20 cellular contexts compared by ENCODE assay signal in the genomic region with DNA sequence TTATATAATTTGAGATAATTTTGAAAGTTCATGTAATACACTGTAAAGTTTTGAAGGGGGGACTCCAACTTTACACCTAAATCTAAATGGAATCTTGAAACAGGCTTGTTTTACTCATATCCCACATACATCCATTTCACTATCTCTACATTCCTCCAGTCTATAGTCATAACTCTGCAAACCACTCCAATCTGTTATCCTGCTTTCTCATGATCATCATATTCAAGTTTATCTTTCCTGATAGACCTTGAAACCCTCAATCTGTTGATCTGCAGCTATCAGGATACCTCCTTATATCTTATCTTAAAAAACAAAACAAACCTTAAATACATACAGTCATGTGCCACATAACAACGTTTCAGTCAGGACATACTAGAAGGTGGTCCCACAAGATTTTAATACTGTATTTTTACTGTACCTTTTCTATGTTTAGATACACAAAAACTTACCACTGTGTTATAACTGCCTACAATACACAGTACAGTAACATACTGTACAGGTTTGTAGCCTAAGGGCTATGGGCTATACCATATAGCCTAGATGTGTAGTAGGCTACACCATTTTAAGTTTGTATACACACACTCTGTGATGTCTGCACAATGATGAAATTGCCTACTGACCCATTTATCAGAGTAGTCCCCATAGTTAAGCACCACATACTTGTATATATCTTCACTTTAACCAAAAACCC. TPM values are rescaled to one million over a fixed set of nuclear protein-coding genes. Genes with fewer than 3 reads are reported as not detected.
DNase-seq lines count a peak whose midpoint lies in the region; ATAC-seq, FAIRE-seq and TF ChIP-seq lines count a peak whose summit lies in the region.
"Had no signal": no experiment of that assay in that cellular context is flagged by ENCODE, and none has a peak within 500 bp of the region (broad histone marks: within the 10 kb centered on the region; RNA-seq: fewer than 3 reads in every experiment).

No MANE protein-coding gene starts in this region.

- no peak overlapping the region for H3K4me2 ChIP-seq in fibroblast of lung (ENCODE audit: extremely low read depth, insufficient read depth, low read length)
- no peak overlapping the region for H3K4me2 ChIP-seq in HepG2 (ENCODE audit: low read depth, low read length)

- H4K20me1 ChIP-seq in fibroblast of lung (ENCODE audit: control insufficient read depth, extremely low read depth, insufficient read depth, low read length) (no peaks in the 10 kb centered on the region), HepG2 (ENCODE audit: insufficient read depth, low read length) (peaks cover 38% of the 10 kb centered on the region)

- in situ Hi-C loops in HepG2 (cut with HindIII; ENCODE audit: extremely low pct_ligation_motif_present, low pct_unique_long_range_greater_than_20kb), result no loop called here

- H3K79me2 ChIP-seq in fibroblast of lung (ENCODE audit: control insufficient read depth, insufficient read depth, low read length) (peaks cover 70% of the 10 kb centered on the region), HepG2 (ENCODE audit: insufficient read depth, low read length) (peaks cover 43% of the 10 kb centered on the region)

- no peaks in the 10 kb centered on the region for H3K27me3 ChIP-seq in RWPE2 (ENCODE audit: insufficient read depth, poor library complexity, severe bottlenecking)
- no peaks in the 10 kb centered on the region for H3K27me3 ChIP-seq in fibroblast of lung (ENCODE audit: control insufficient read depth, insufficient read depth, low read length)
- H3K27me3 ChIP-seq in HepG2 (ENCODE audit: control insufficient read depth in 1 of 2, insufficient read depth in 2 of 2, low read length in 2 of 2), result no peaks in the 10 kb centered on the region
- H3K27me3 ChIP-seq in sigmoid colon, result no peaks in the 10 kb centered on the region
- no peaks in the 10 kb centered on the region for H3K27me3 ChIP-seq in gastroesophageal sphincter
- H3K27me3 ChIP-seq: cardiac muscle cell, pancreas had no signal

- DNase-seq in HCEC 1CT, result peak; percentile 41
- no peak for DNase-seq in RWPE2 (ENCODE audit: low spot score)
- peak; percentile 42 to 75 for DNase-seq in fibroblast of lung (ENCODE audit: low read depth in 2 of 2)
- DNase-seq in omental fat pad (ENCODE audit: low spot score), result no peak
- DNase-seq in activated effector memory CD4-positive, alpha-beta T cell treated with anti-CD3 and anti-CD28 coated beads, Interleukin-2, amount 50 U/mL, for 16 hours, result no peak
- no peak for DNase-seq in HepG2 (ENCODE audit: low spot score)
- DNase-seq in sigmoid colon, result no peak
- DNase-seq: activated CD4-positive, alpha-beta T cell treated with anti-CD3 and anti-CD28 coated beads, Interleukin-2, amount 10 ng/mL, durations not matched to agents 24 days and 14 days; C1 segment of cervical spinal cord; DMS79 treated with DMSO at 0.1 percent for 48 hours; kidney; NCI-H345; pancreas; SHP77 treated with DMSO at 0.1 percent for 48 hours; T-helper 9 cell had no signal

- no TSS peak for BruUV-seq in HepG2 (replicated peaks; lab: Mats Ljungman, UMichigan)

- intact Hi-C loops in HepG2 (cut with micrococcal nuclease; ENCODE audit: unreplicated experiment) (no loop called here), sigmoid colon (cut with DNase I) (no loop called here)

- CTCF ChIA-PET in HepG2 (lab: Yijun Ruan, JAX; ENCODE audit: low intra/inter-chr PET ratio, low total read pairs), result no interaction called here

- H3K9ac ChIP-seq in fibroblast of lung (ENCODE audit: insufficient read depth, low read length) (no peak overlapping the region), HepG2 (ENCODE audit: insufficient read depth, low read depth, low read length) (no peak overlapping the region)

- no peak for FAIRE-seq in HepG2 (lab: Jason Lieb, UNC)
- FAIRE-seq: H1, kidney had no signal

- H3K4me1 ChIP-seq in RWPE2 (ENCODE audit: insufficient read depth, poor library complexity, severe bottlenecking) (peaks cover 12% of the 10 kb centered on the region), fibroblast of lung (ENCODE audit: control insufficient read depth, extremely low read depth, insufficient read depth, low read length) (peaks cover 6% of the 10 kb centered on the region), HepG2 (ENCODE audit: insufficient read depth, low read length) (peaks cover 18% of the 10 kb centered on the region), sigmoid colon (peaks cover 0 to 30% (median 16%) of the 10 kb centered on the region in 4 donors), gastroesophageal sphincter (peaks cover 0 to 39% (median 4%) of the 10 kb centered on the region in 3 donors)

- TF ChIP-seq CTCF in RWPE2 (IDR thresholded peaks at IDR 0.05; ENCODE audit: poor library complexity, severe bottlenecking), result no peak
- no peak for TF ChIP-seq CTCF in fibroblast of lung (conservative IDR thresholded peaks at IDR 0.05 in 1 of 2, IDR thresholded peaks at IDR 0.05 in 1 of 2; ENCODE audit: low read depth in 1 of 2, low read length in 2 of 2)
- no peak for TF ChIP-seq CTCF in omental fat pad (IDR thresholded peaks at IDR 0.05)
- no peak for TF ChIP-seq CTCF in HepG2 (CRISPR knock-in tag; IDR thresholded peaks at IDR 0.05)
- TF ChIP-seq CTCF in sigmoid colon (IDR thresholded peaks at IDR 0.05), result no peak
- TF ChIP-seq CTCF in gastroesophageal sphincter (IDR thresholded peaks at IDR 0.05), result no peak

- H3K27ac ChIP-seq in RWPE2 (ENCODE audit: poor library complexity, severe bottlenecking) (peak overlapping the region; percentile 17), fibroblast of lung (ENCODE audit: insufficient read depth, low read length) (no peak overlapping the region), HepG2 (ENCODE audit: extremely low read length, insufficient read depth, low read length) (no peak overlapping the region), sigmoid colon (no peak overlapping the region), gastroesophageal sphincter (no peak overlapping the region)
- H3K27ac ChIP-seq: cardiac muscle cell, pancreas had no signal

- ATAC-seq in RWPE2 (ENCODE audit: low read depth) (peak; percentile 91), omental fat pad (ENCODE audit: low FRiP score) (peak; percentile 23), HepG2 (no peak), gastroesophageal sphincter (no peak)

- peaks cover 37% of the 10 kb centered on the region for H3K36me3 ChIP-seq in RWPE2 (ENCODE audit: low read depth)
- no peaks in the 10 kb centered on the region for H3K36me3 ChIP-seq in fibroblast of lung (ENCODE audit: control insufficient read depth, insufficient read depth, low read length)
- H3K36me3 ChIP-seq in HepG2 (replicated peaks in 1 of 2; ENCODE audit: control insufficient read depth in 1 of 2, insufficient read depth in 2 of 2, low read length in 2 of 2), result peaks cover 0 to 3% of the 10 kb centered on the region in 2 experiments; a peak in 1 of 5 replicates
- H3K36me3 ChIP-seq in sigmoid colon, result peaks cover 0 to 11% (median 0%) of the 10 kb centered on the region in 4 donors
- H3K36me3 ChIP-seq in gastroesophageal sphincter, result peaks cover 0 to 15% of the 10 kb centered on the region in 2 donors

- no peak for TF ChIP-seq POLR2A in HepG2 (IDR thresholded peaks at IDR 0.05; ENCODE audit: insufficient read depth in 1 of 2, low read depth in 2 of 2, low read length in 2 of 2)
- no peak for TF ChIP-seq POLR2A in sigmoid colon (IDR thresholded peaks at IDR 0.05)
- TF ChIP-seq POLR2A in gastroesophageal sphincter (IDR thresholded peaks at IDR 0.05), result no peak

- POLR2A ChIA-PET in HepG2 (lab: Yijun Ruan, JAX), result no interaction called here

- H3K9me3 ChIP-seq in RWPE2 (ENCODE audit: severe bottlenecking) (no peaks in the 10 kb centered on the region), fibroblast of lung (ENCODE audit: control insufficient read depth, insufficient read depth, low read depth, low read length) (no peaks in the 10 kb centered on the region), HepG2 (ENCODE audit: low read length) (no peaks in the 10 kb centered on the region), sigmoid colon (no peaks in the 10 kb centered on the region), gastroesophageal sphincter (no peaks in the 10 kb centered on the region)
- H3K9me3 ChIP-seq: pancreas had no signal

- H2AFZ ChIP-seq in fibroblast of lung (ENCODE audit: low read length), result no peak overlapping the region
- H2AFZ ChIP-seq in HepG2 (ENCODE audit: low read length), result no peak overlapping the region

- WGBS in HepG2 (ENCODE audit: low lambda C conversion rate), result 41% methylated on average over 1 of the region's 1 CpG
- 8 to 46% methylated on average over 1 of the region's 1 CpG for WGBS in sigmoid colon, 2 donors
- WGBS in gastroesophageal sphincter (ENCODE audit: low coverage in 1 of 2), 2 donors, result 18 to 43% methylated on average over 1 of the region's 1 CpG

- no peak for TF ChIP-seq RAD21 in HepG2 (CRISPR knock-in tag; IDR thresholded peaks at IDR 0.05)

- no peak overlapping the region for H3K4me3 ChIP-seq in RWPE2 (ENCODE audit: severe bottlenecking)
- H3K4me3 ChIP-seq in fibroblast of lung (replicated peaks in 1 of 4; ENCODE audit: control extremely low read depth in 1 of 4, insufficient read depth in 1 of 4, low read depth in 3 of 4, low read length in 4 of 4), result no peak overlapping the region
- no peak overlapping the region for H3K4me3 ChIP-seq in HepG2 (replicated peaks in 1 of 3; ENCODE audit: insufficient read depth in 1 of 3, low read depth in 2 of 3, low read length in 3 of 3)
- no peak overlapping the region for H3K4me3 ChIP-seq in sigmoid colon
- no peak overlapping the region for H3K4me3 ChIP-seq in gastroesophageal sphincter
- H3K4me3 ChIP-seq: cardiac muscle cell, pancreas had no signal

- TF ChIP-seq EP300 in HepG2 (IDR thresholded peaks at IDR 0.05; ENCODE audit: low read depth in 2 of 2, low read length in 2 of 2) (no peak), HepG2 (CRISPR knock-in tag; IDR thresholded peaks at IDR 0.05; ENCODE audit: borderline replicate concordance) (no peak), sigmoid colon (IDR thresholded peaks at IDR 0.05) (no peak), gastroesophageal sphincter (IDR thresholded peaks at IDR 0.05) (no peak)

RNA-seq across cellular contexts. Expression of gene CHIC2, which starts 14.0 kb away (rescaled TPM):
- total RNA-seq in fibroblast of lung (48.8 and 52.0 TPM in 2 replicates), omental fat pad (10 to 100 TPM; 25.2 to 65.2 (median 41.4) TPM), HepG2 (2016; rRNA removed; fragmentation: Illumina TruSeq; extraction: Trizol) (16.6 and 17.2 TPM in 2 replicates), sigmoid colon (10 to 100 TPM; 22.8 to 34.6 (median 25.0) TPM), gastroesophageal sphincter (10 to 100 TPM; 25.0 to 37.7 (median 29.2) TPM)
- polyA plus RNA-seq in fibroblast of lung (32.1 and 39.4 TPM in 2 replicates), HepG2 (2011; rRNA removed) (8.4 and 10.0 TPM in 2 replicates), sigmoid colon (10 to 100 TPM; 17.6 to 19.8 (median 18.0) TPM)
- 22.7 and 29.0 TPM in 2 replicates for polyA plus RNA-seq in fibroblast of lung (2012)
- 0.82 and 3.2 TPM in 2 replicates for polyA minus RNA-seq in fibroblast of lung (ENCODE audit: low replicate concordance)
- total RNA-seq in HepG2 (2016; cell fraction: cytosol; rRNA removed; fragmentation: Illumina TruSeq; extraction: Trizol; ENCODE audit: low read depth), result 27.0 and 31.5 TPM in 2 replicates
- total RNA-seq in HepG2 (2016; cell fraction: insoluble cytoplasmic fraction; rRNA removed; fragmentation: Illumina TruSeq; extraction: Trizol), result 18.8 and 19.3 TPM in 2 replicates
- 33.0 and 34.2 TPM in 2 replicates for total RNA-seq in HepG2 (2016; cell fraction: membrane; rRNA removed; fragmentation: Illumina TruSeq; extraction: Trizol)
- total RNA-seq in HepG2 (2016; cell fraction: nucleus; rRNA removed; fragmentation: Illumina TruSeq; extraction: Trizol), result 10.2 and 11.4 TPM in 2 replicates
- polyA plus RNA-seq in HepG2 (2011; cell fraction: cytosol; rRNA removed), result 9.5 and 9.8 TPM in 2 replicates
- polyA plus RNA-seq in HepG2 (2011; cell fraction: nucleus; rRNA removed), result 8.4 and 9.8 TPM in 2 replicates
- 9.2 and 11.5 TPM in 2 replicates for polyA plus RNA-seq in HepG2 (2012)
- polyA plus RNA-seq in HepG2 (2016; cell fraction: cytosol; fragmentation: Illumina TruSeq; extraction: Trizol; ENCODE audit: low read depth), result 20.0 and 21.8 TPM in 2 replicates
- 9.4 and 14.0 TPM in 2 replicates for polyA plus RNA-seq in HepG2 (2016; cell fraction: insoluble cytoplasmic fraction; fragmentation: Illumina TruSeq; extraction: Trizol; ENCODE audit: low read depth)
- polyA plus RNA-seq in HepG2 (2016; cell fraction: membrane; fragmentation: Illumina TruSeq; extraction: Trizol; ENCODE audit: low read depth), result 20.0 and 26.0 TPM in 2 replicates
- 8.3 and 12.4 TPM in 2 replicates for polyA plus RNA-seq in HepG2 (2016; cell fraction: nucleus; fragmentation: Illumina TruSeq; extraction: Trizol; ENCODE audit: insufficient read depth, low read depth)
- 2.2 and 8.7 TPM in 2 replicates for polyA minus RNA-seq in HepG2 (2011; rRNA and poly(A)+ RNA removed; ENCODE audit: low replicate concordance)
- 13.7 and 17.7 TPM in 2 replicates for polyA minus RNA-seq in HepG2 (2011; cell fraction: cytosol; rRNA and poly(A)+ RNA removed)
- 39.3 and 58.1 TPM in 2 replicates for polyA minus RNA-seq in HepG2 (2011; cell fraction: nucleus; rRNA and poly(A)+ RNA removed)

RNA-seq across cellular contexts. Expression of gene GSX2, which starts 49.6 kb away (rescaled TPM):
- total RNA-seq in fibroblast of lung (0.33 TPM in 1 of 2 replicates, not detected in the other), omental fat pad (not detected), HepG2 (2016; rRNA removed; fragmentation: Illumina TruSeq; extraction: Trizol) (not detected in 2 replicates), sigmoid colon (not detected), gastroesophageal sphincter (not detected)
- polyA plus RNA-seq in fibroblast of lung (0.05 and 0.15 TPM in 2 replicates), HepG2 (2011; rRNA removed) (not detected in 2 replicates), sigmoid colon (not detected)
- polyA plus RNA-seq in fibroblast of lung (2012), result 0.25 and 0.29 TPM in 2 replicates
- polyA minus RNA-seq in fibroblast of lung (ENCODE audit: low replicate concordance), result not detected in 2 replicates
- total RNA-seq in HepG2 (2016; cell fraction: cytosol; rRNA removed; fragmentation: Illumina TruSeq; extraction: Trizol; ENCODE audit: low read depth), result not detected in 2 replicates
- not detected in 2 replicates for total RNA-seq in HepG2 (2016; cell fraction: insoluble cytoplasmic fraction; rRNA removed; fragmentation: Illumina TruSeq; extraction: Trizol)
- total RNA-seq in HepG2 (2016; cell fraction: membrane; rRNA removed; fragmentation: Illumina TruSeq; extraction: Trizol), result not detected in 2 replicates
- total RNA-seq in HepG2 (2016; cell fraction: nucleus; rRNA removed; fragmentation: Illumina TruSeq; extraction: Trizol), result not detected in 2 replicates
- polyA plus RNA-seq in HepG2 (2011; cell fraction: cytosol; rRNA removed), result not detected in 2 replicates
- not detected in 2 replicates for polyA plus RNA-seq in HepG2 (2011; cell fraction: nucleus; rRNA removed)
- polyA plus RNA-seq in HepG2 (2012), result not detected in 2 replicates
- polyA plus RNA-seq in HepG2 (2016; cell fraction: cytosol; fragmentation: Illumina TruSeq; extraction: Trizol; ENCODE audit: low read depth), result not detected in 2 replicates
- not detected in 2 replicates for polyA plus RNA-seq in HepG2 (2016; cell fraction: insoluble cytoplasmic fraction; fragmentation: Illumina TruSeq; extraction: Trizol; ENCODE audit: low read depth)
- not detected in 2 replicates for polyA plus RNA-seq in HepG2 (2016; cell fraction: membrane; fragmentation: Illumina TruSeq; extraction: Trizol; ENCODE audit: low read depth)
- not detected in 2 replicates for polyA plus RNA-seq in HepG2 (2016; cell fraction: nucleus; fragmentation: Illumina TruSeq; extraction: Trizol; ENCODE audit: insufficient read depth, low read depth)
- polyA minus RNA-seq in HepG2 (2011; rRNA and poly(A)+ RNA removed; ENCODE audit: low replicate concordance), result not detected in 2 replicates
- not detected in 2 replicates for polyA minus RNA-seq in HepG2 (2011; cell fraction: cytosol; rRNA and poly(A)+ RNA removed)
- polyA minus RNA-seq in HepG2 (2011; cell fraction: nucleus; rRNA and poly(A)+ RNA removed), result not detected in 2 replicates
- total RNA-seq: activated CD4-positive, alpha-beta T cell treated with anti-CD3 and anti-CD28 coated beads, Interleukin-2, amount 10 ng/mL, durations not matched to agents 24 days and 14 days; cardiac muscle cell; H1; kidney; mucosa of gallbladder; pancreas; skeletal muscle tissue had no signal
- polyA plus RNA-seq: cardiac muscle cell, H1, pancreas had no signal

Comparison
In these comparisons a context has a peak if more than half of its experiments do, and no peak if none do; other contexts are left out.
1. DNase-seq: peak in HCEC 1CT (single experiment) and fibroblast of lung (2 of 2); none in RWPE2 (single experiment), omental fat pad (single experiment), activated effector memory CD4-positive, alpha-beta T cell treated with anti-CD3 and anti-CD28 coated beads, Interleukin-2, amount 50 U/mL, for 16 hours (single experiment), HepG2 (single experiment) and sigmoid colon (single experiment).
2. ATAC-seq: peak in RWPE2 (single experiment) and omental fat pad (single experiment); none in HepG2 (single experiment) and gastroesophageal sphincter (single experiment).